23 cellular contexts compared by ENCODE assay signal in genomic region chr18:48703418-48703817, GRCh38.
DNase-seq lines count a peak whose midpoint lies in the region; ATAC-seq, FAIRE-seq and TF ChIP-seq lines count a peak whose summit lies in the region.
"Had no signal": no experiment of that assay in that cellular context is flagged by ENCODE, and none has a peak within 500 bp of the region (broad histone marks: within the 10 kb centered on the region; RNA-seq: fewer than 3 reads in every experiment).

No MANE protein-coding gene starts in this region.

- H3K9me3 ChIP-seq in left ventricle myocardium inferior (replicated peaks): no peaks in the 10 kb centered on the region
- H3K9me3 ChIP-seq in K562 (replicated peaks; ENCODE audit: control insufficient read depth, insufficient read depth, low read depth, low read length): no peaks in the 10 kb centered on the region
- H3K9me3 ChIP-seq: BLaER1 had no signal

- no TSS peak for BruUV-seq in K562 (replicated peaks; lab: Mats Ljungman, UMichigan)

- H3K9me1 ChIP-seq in K562 (ENCODE audit: control insufficient read depth, insufficient read depth, low read length): no peaks in the 10 kb centered on the region

- DNase-seq in activated CD4-positive, alpha-beta T cell treated with anti-CD3 and anti-CD28 coated beads, Interleukin-2, amount 10 ng/mL, durations not matched to agents 7 days and 5 days: no peak
- DNase-seq in activated CD4-positive, alpha-beta T cell treated with anti-CD3 and anti-CD28 coated beads, Interleukin-2, amount 50 U/mL, for 4 hours: no peak
- DNase-seq in left ventricle myocardium inferior (no peak), left ventricle myocardium superior (no peak), K562 (ENCODE audit: extremely low read depth in 1 of 4, low spot score in 3 of 4) (no peak)
- no peak for DNase-seq in NK-92 treated with Interleukin-12 subunit alpha and Interleukin-12 subunit beta, amount 100 ng/mL, for 24 hours (lab: John Stamatoyannopoulos, UW)
- DNase-seq: DMS153, DND-41, NCI-H1092, NCI-H1417 treated with DMSO at 0.1 percent for 48 hours, NCI-H1694 treated with DMSO at 0.1 percent for 48 hours, NCI-H2081, NCI-H2227 treated with DMSO at 0.1 percent for 48 hours, NCI-H526 treated with DMSO at 0.1 percent for 48 hours, Right ventricle myocardium superior, RPMI8226 had no signal

- H3K27me3 ChIP-seq in left ventricle myocardium inferior (ENCODE audit: low read depth): no peaks in the 10 kb centered on the region
- no peaks in the 10 kb centered on the region for H3K27me3 ChIP-seq in K562 (ENCODE audit: control insufficient read depth in 2 of 2, insufficient read depth in 2 of 2, low read length in 2 of 2)
- H3K27me3 ChIP-seq: BLaER1 had no signal

- no peaks in the 10 kb centered on the region for H3K27me3 Mint-ChIP-seq in activated CD4-positive, alpha-beta T cell treated with anti-CD3 and anti-CD28 coated beads, Interleukin-2, amount 10 ng/mL, durations not matched to agents 7 days and 5 days
- H3K27me3 Mint-ChIP-seq: CD4-positive, CD25-positive, alpha-beta regulatory T cell; IgD-negative memory B cell had no signal

- no peaks in the 10 kb centered on the region for H3K9me3 Mint-ChIP-seq in activated CD4-positive, alpha-beta T cell treated with anti-CD3 and anti-CD28 coated beads, Interleukin-2, amount 10 ng/mL, durations not matched to agents 7 days and 5 days
- H3K9me3 Mint-ChIP-seq: CD4-positive, CD25-positive, alpha-beta regulatory T cell had no signal

- WGBS in K562 (ENCODE audit: insufficient coverage, low coverage, missing lambda C conversion rate): 74% methylated on average over 3 of the region's 4 CpGs

- H3K9ac ChIP-seq in K562 (ENCODE audit: insufficient read depth in 1 of 2, low read depth in 2 of 2, low read length in 2 of 2): no peak overlapping the region
- H3K9ac ChIP-seq: BLaER1 had no signal

- no peak for FAIRE-seq in K562 (lab: Jason Lieb, UNC)
- FAIRE-seq: GM19239 had no signal

- H3K4me1 ChIP-seq in left ventricle myocardium inferior (peaks cover 26% of the 10 kb centered on the region), K562 (replicated peaks in 1 of 2; ENCODE audit: control insufficient read depth in 2 of 2, insufficient read depth in 2 of 2, low read length in 2 of 2) (peaks cover 3 to 9% of the 10 kb centered on the region in 2 experiments; a peak in 3 of 5 replicates)

- intact Hi-C loops in left ventricle myocardium inferior (cut with micrococcal nuclease): no loop called here
- intact Hi-C loops in left ventricle myocardium superior (cut with micrococcal nuclease): no loop called here
- intact Hi-C loops in K562 (cut with micrococcal nuclease): no loop called here

- no peak overlapping the region for H2AFZ ChIP-seq in K562 (ENCODE audit: low read depth, low read length)

- in situ Hi-C loops in K562 (cut with MboI): no loop called here

- H3K36me3 Mint-ChIP-seq in activated CD4-positive, alpha-beta T cell treated with anti-CD3 and anti-CD28 coated beads, Interleukin-2, amount 10 ng/mL, durations not matched to agents 7 days and 5 days (ENCODE audit: low read depth): no peaks in the 10 kb centered on the region
- H3K36me3 Mint-ChIP-seq: CD4-positive, CD25-positive, alpha-beta regulatory T cell had no signal

- no peak for TF ChIP-seq POLR2A in K562 (conservative IDR thresholded peaks at IDR 0.05)

- H3K27ac Mint-ChIP-seq in activated CD4-positive, alpha-beta T cell treated with anti-CD3 and anti-CD28 coated beads, Interleukin-2, amount 10 ng/mL, durations not matched to agents 7 days and 5 days: peak overlapping the region; percentile 68
- H3K27ac Mint-ChIP-seq: CD4-positive, CD25-positive, alpha-beta regulatory T cell; IgD-negative memory B cell had no signal

- no peak for TF ChIP-seq RAD21 in K562 (CRISPR knock-in tag; conservative IDR thresholded peaks at IDR 0.05 in 1 of 2, IDR thresholded peaks at IDR 0.05 in 1 of 2)

- H3K27ac ChIP-seq in left ventricle myocardium inferior (replicated peaks): peak overlapping the region; percentile 46
- no peak overlapping the region for H3K27ac ChIP-seq in K562 (ENCODE audit: extremely low read depth, low read depth, low read length)
- H3K27ac ChIP-seq: BLaER1, HL-60 had no signal

- no peaks in the 10 kb centered on the region for H4K20me1 ChIP-seq in K562 (replicated peaks; ENCODE audit: control insufficient read depth, insufficient read depth, low read length)
- H4K20me1 ChIP-seq: BLaER1 had no signal

- CTCF ChIA-PET in activated CD4-positive, alpha-beta T cell treated with anti-CD3 and anti-CD28 coated beads, Interleukin-2, amount 10 ng/mL, durations not matched to agents 7 days and 5 days (lab: Charles Lee): interaction anchor here (0.5 kb wide), 1 partner anchor 19 kb away, joined by 3 read pairs; no protein-coding TSS in a partner anchor
- CTCF ChIA-PET in K562 (lab: Yijun Ruan, JAX; ENCODE audit: low intra/inter-chr PET ratio): no interaction called here

- no peaks in the 10 kb centered on the region for H3K36me3 ChIP-seq in left ventricle myocardium inferior
- no peaks in the 10 kb centered on the region for H3K36me3 ChIP-seq in K562 (ENCODE audit: control insufficient read depth, insufficient read depth, low read length)

- ATAC-seq in left ventricle myocardium superior (no peak), K562 (no peak), HG03469 (IDR thresholded peaks at IDR 0.05; ENCODE audit: unreplicated experiment) (no peak)
- ATAC-seq: HCT116 had no signal

- no peak overlapping the region for H3K4me2 ChIP-seq in K562 (ENCODE audit: insufficient read depth, low read length)
- H3K4me2 ChIP-seq: BLaER1 had no signal

- H3K4me1 Mint-ChIP-seq in activated CD4-positive, alpha-beta T cell treated with anti-CD3 and anti-CD28 coated beads, Interleukin-2, amount 10 ng/mL, durations not matched to agents 7 days and 5 days: peaks cover 30% of the 10 kb centered on the region

- TF ChIP-seq EP300 in K562 (IDR thresholded peaks at IDR 0.05; ENCODE audit: low read length): no peak

- POLR2A ChIA-PET in activated CD4-positive, alpha-beta T cell treated with anti-CD3 and anti-CD28 coated beads, Interleukin-2, amount 10 ng/mL, durations not matched to agents 7 days and 5 days (lab: Charles Lee): no interaction called here
- POLR2A ChIA-PET in K562 (lab: Yijun Ruan, JAX): interaction anchor here (0.7 kb wide), 1 partner anchor 33 kb away, joined by 3 read pairs; no protein-coding TSS in a partner anchor

- no peaks in the 10 kb centered on the region for H3K79me2 ChIP-seq in K562 (ENCODE audit: control insufficient read depth, insufficient read depth, low read length)

- H3K4me3 ChIP-seq in left ventricle myocardium inferior (no peak overlapping the region), K562 (no peak overlapping the region)
- H3K4me3 ChIP-seq: BLaER1 had no signal

- no peak for TF ChIP-seq CTCF in left ventricle myocardium inferior (IDR thresholded peaks at IDR 0.05; ENCODE audit: borderline replicate concordance)
- no peak for TF ChIP-seq CTCF in K562 (IDR thresholded peaks at IDR 0.05 in 2 of 3, conservative IDR thresholded peaks at IDR 0.05 in 1 of 3; ENCODE audit: insufficient read depth in 2 of 3, low read depth in 1 of 3, low read length in 3 of 3)

- no peak overlapping the region for H3K4me3 Mint-ChIP-seq in activated CD4-positive, alpha-beta T cell treated with anti-CD3 and anti-CD28 coated beads, Interleukin-2, amount 10 ng/mL, durations not matched to agents 7 days and 5 days
- H3K4me3 Mint-ChIP-seq: CD4-positive, CD25-positive, alpha-beta regulatory T cell; IgD-negative memory B cell had no signal

TF ChIP-seq in K562, 482 proteins besides CTCF, POLR2A, EP300 and RAD21:
- no peak for TF ChIP-seq NR2C2 (CRISPR knock-in tag; IDR thresholded peaks at IDR 0.05)
- peak; percentile 81 for TF ChIP-seq NR2C2 (tag; IDR thresholded peaks at IDR 0.05)
- TF ChIP-seq MED1 (CRISPR knock-in tag; IDR thresholded peaks at IDR 0.05; ENCODE audit: borderline replicate concordance): no peak
- peak; percentile 75 for TF ChIP-seq NR2C1 (IDR thresholded peaks at IDR 0.05)
- TF ChIP-seq NR2C1 (tag; IDR thresholded peaks at IDR 0.05): peak; percentile 88
